Comparison of ENCODE assay signal across 8 cellular contexts in the genomic region with DNA sequence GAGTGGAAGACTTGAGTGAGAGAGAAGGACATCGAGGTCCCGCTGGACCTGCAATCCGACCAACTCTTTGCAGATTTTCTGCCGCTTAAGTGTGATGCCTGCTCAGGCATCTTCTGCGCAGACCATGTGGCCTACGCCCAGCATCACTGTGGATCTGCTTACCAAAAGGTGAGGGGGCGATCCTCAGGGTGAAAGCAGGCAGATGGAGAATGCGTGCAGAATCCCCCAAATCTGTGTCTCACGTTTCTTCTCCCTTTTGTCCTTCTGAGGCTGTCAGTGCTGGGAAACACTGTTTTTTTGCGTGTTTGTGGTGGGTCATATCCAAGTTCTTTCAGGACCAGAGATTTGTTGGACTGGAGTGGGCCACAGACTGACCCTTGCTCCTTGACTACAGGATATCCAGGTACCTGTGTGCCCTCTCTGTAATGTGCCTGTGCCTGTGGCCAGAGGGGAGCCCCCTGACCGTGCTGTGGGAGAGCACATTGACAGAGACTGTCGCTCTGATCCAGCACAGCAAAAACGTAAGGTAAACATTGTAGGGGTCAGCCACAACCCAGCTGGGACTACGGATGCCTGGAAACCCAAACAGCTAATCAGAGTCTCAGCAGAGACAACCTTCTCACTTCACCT. TPM values are rescaled to one million over a fixed set of nuclear protein-coding genes. Genes with fewer than 3 reads are reported as not detected.
DNase-seq lines count a peak whose midpoint lies in the region; ATAC-seq and TF ChIP-seq lines count a peak whose summit lies in the region.

No MANE protein-coding gene starts in this region.

- H3K36me3 Mint-ChIP-seq in CD4-positive, alpha-beta memory T cell: peaks cover 11 to 25% of the 10 kb centered on the region in 2 donors

- no peak overlapping the region for H3K23ac ChIP-seq in neuronal stem cell (ENCODE audit: low read depth, low read length, poor library complexity)

- H4K91ac ChIP-seq in neuronal stem cell (ENCODE audit: low read depth, low read length, poor library complexity): no peak overlapping the region

- no peaks in the 10 kb centered on the region for H3K27me3 ChIP-seq in CD4-positive, alpha-beta memory T cell (ENCODE audit: insufficient read depth, low read length)
- H3K27me3 ChIP-seq in Peyer's patch: no peaks in the 10 kb centered on the region
- no peaks in the 10 kb centered on the region for H3K27me3 ChIP-seq in neuronal stem cell (ENCODE audit: control insufficient read depth in 3 of 3, insufficient read depth in 3 of 3, low read depth in 1 of 3, low read length in 3 of 3)

- no peak overlapping the region for H2BK5ac ChIP-seq in neuronal stem cell (ENCODE audit: low read length)

- peak overlapping the region; percentile 67 to 88 for H3K4me3 ChIP-seq in CD4-positive, alpha-beta memory T cell (ENCODE audit: low read length in 2 of 2)
- peak overlapping the region; percentile 82 to 92 (median 86) for H3K4me3 ChIP-seq in Peyer's patch
- H3K4me3 ChIP-seq in epithelial cell of proximal tubule (ENCODE audit: low read depth, low read length): peak overlapping the region; percentile 82
- peak overlapping the region; percentile 54 to 82 for H3K4me3 ChIP-seq in neuronal stem cell (ENCODE audit: low read length in 2 of 2)

- H3K4ac ChIP-seq in neuronal stem cell (ENCODE audit: low read length): no peak overlapping the region

- no peak for DNase-seq in CD4-positive, alpha-beta memory T cell
- DNase-seq in Peyer's patch: peak in 1 of 3 donors; percentile 49
- DNase-seq in epithelial cell of proximal tubule (ENCODE audit: low read depth): no peak
- DNase-seq in neuronal stem cell (ENCODE audit: low spot score): no peak
- no peak for DNase-seq in NK-92 treated with Interleukin-12 subunit alpha and Interleukin-12 subunit beta, amount 100 ng/mL, for 24 hours (lab: John Stamatoyannopoulos, UW)
- DNase-seq in NOMO-1 treated with dmso at 0.1 percent for 144 hours (lab: John Stamatoyannopoulos, UW; ENCODE audit: unreplicated experiment): no peak
- DNase-seq in DMS114 treated with DMSO at 0.1 percent for 48 hours (lab: John Stamatoyannopoulos, UW; ENCODE audit: unreplicated experiment): no peak

- no peak overlapping the region for H3K14ac ChIP-seq in neuronal stem cell (ENCODE audit: low read length)

- no peak for ATAC-seq in GM19351 (IDR thresholded peaks at IDR 0.05; ENCODE audit: unreplicated experiment)

- H2AFZ ChIP-seq in neuronal stem cell (ENCODE audit: low read length): peak overlapping the region; percentile 96

- H3K9ac ChIP-seq in neuronal stem cell (ENCODE audit: low read depth, low read length, poor library complexity): peak overlapping the region; percentile 45

- H3K27ac ChIP-seq in CD4-positive, alpha-beta memory T cell (ENCODE audit: low read depth, low read length): peak overlapping the region; percentile 87
- H3K27ac ChIP-seq in Peyer's patch (peak overlapping the region; percentile 98 to 99 (median 98)), neuronal stem cell (replicated peaks; ENCODE audit: low read length) (peak overlapping the region; percentile 4)

- H3K4me2 ChIP-seq in neuronal stem cell (ENCODE audit: insufficient read depth, low read length, poor library complexity, severe bottlenecking): peak overlapping the region; percentile 51

- peaks cover 0 to 2% (median 0%) of the 10 kb centered on the region in 8 donors for H3K9me3 Mint-ChIP-seq in CD4-positive, alpha-beta memory T cell

- H3K27ac Mint-ChIP-seq in CD4-positive, alpha-beta memory T cell: peak overlapping the region; percentile 84 to 98 (median 97)

- no peak overlapping the region for H2BK120ac ChIP-seq in neuronal stem cell (ENCODE audit: low read depth, low read length)

- TF ChIP-seq CTCF in Peyer's patch (IDR thresholded peaks at IDR 0.05): no peak
- TF ChIP-seq CTCF in epithelial cell of proximal tubule (conservative IDR thresholded peaks at IDR 0.05; ENCODE audit: low read depth, low read length): no peak

- POLR2A ChIA-PET in CD4-positive, alpha-beta memory T cell (lab: Charles Lee; ENCODE audit: partially characterized antibody): interaction anchor here (1.0 to 15.3 kb wide), 26 partner anchors 8 to 991 kb away, joined by 3 to 424 read pairs (median 12); a partner anchor contains a TSS

- peaks cover 24% of the 10 kb centered on the region for H3K36me3 ChIP-seq in CD4-positive, alpha-beta memory T cell (ENCODE audit: insufficient read depth, low read length)
- peaks cover 0 to 26% (median 0%) of the 10 kb centered on the region in 3 donors for H3K36me3 ChIP-seq in Peyer's patch
- H3K36me3 ChIP-seq in neuronal stem cell (replicated peaks in 1 of 2; ENCODE audit: control insufficient read depth in 2 of 2, insufficient read depth in 2 of 2, low read length in 2 of 2): peaks cover 30 to 41% of the 10 kb centered on the region in 2 donors

- no peaks in the 10 kb centered on the region for H3K79me1 ChIP-seq in neuronal stem cell (ENCODE audit: low read depth, low read length)

- H3K4me3 Mint-ChIP-seq in CD4-positive, alpha-beta memory T cell: peak overlapping the region; percentile 85 to 95 (median 90)

- H2AK5ac ChIP-seq in neuronal stem cell (ENCODE audit: low read depth, low read length): no peak overlapping the region

- H3K4me1 Mint-ChIP-seq in CD4-positive, alpha-beta memory T cell: peaks cover 22 to 54% (median 37%) of the 10 kb centered on the region in 4 donors

- no peaks in the 10 kb centered on the region for H3K27me3 Mint-ChIP-seq in CD4-positive, alpha-beta memory T cell

- WGBS in neuronal stem cell (ENCODE audit: extremely low coverage in 2 of 2, insufficient read length in 2 of 2, insufficient replicate concordance in 1 of 2), 2 donors: no CpG with 5 or more reads among the region's 14 CpGs

- CTCF ChIA-PET in CD4-positive, alpha-beta memory T cell (lab: Charles Lee; ENCODE audit: partially characterized antibody): interaction anchor here (1.1 to 14.5 kb wide), 4 partner anchors 34 to 87 kb away, joined by 3 to 253 read pairs (median 20); a partner anchor contains a TSS

- intact Hi-C loops in CD4-positive, alpha-beta memory T cell (cut with micrococcal nuclease): loop anchor here (2.0 kb wide), 2 partner anchors 71 to 181 kb away; a partner anchor contains a TSS

- H2BK12ac ChIP-seq in neuronal stem cell (ENCODE audit: low read length): no peak overlapping the region

- H4K8ac ChIP-seq in neuronal stem cell (ENCODE audit: low read depth, low read length): no peak overlapping the region

- TF ChIP-seq POLR2A in Peyer's patch (IDR thresholded peaks at IDR 0.05): no peak

- H3K9me3 ChIP-seq in CD4-positive, alpha-beta memory T cell (ENCODE audit: control insufficient read depth in 1 of 2, low read length in 2 of 2): no peaks in the 10 kb centered on the region
- no peaks in the 10 kb centered on the region for H3K9me3 ChIP-seq in Peyer's patch
- H3K9me3 ChIP-seq in neuronal stem cell (replicated peaks in 1 of 2; ENCODE audit: control insufficient read depth in 2 of 2, insufficient read depth in 1 of 2, low read depth in 1 of 2, low read length in 2 of 2): peaks cover 0 to 2% of the 10 kb centered on the region in 2 donors

- peaks cover 39% of the 10 kb centered on the region for H3K4me1 ChIP-seq in CD4-positive, alpha-beta memory T cell (ENCODE audit: insufficient read depth, low read length)
- H3K4me1 ChIP-seq in Peyer's patch: peaks cover 0 to 24% (median 10%) of the 10 kb centered on the region in 4 donors
- peaks cover 7 to 8% of the 10 kb centered on the region in 2 donors for H3K4me1 ChIP-seq in neuronal stem cell (ENCODE audit: control insufficient read depth in 2 of 2, insufficient read depth in 1 of 2, low read depth in 1 of 2, low read length in 2 of 2)

- no peak overlapping the region for H2BK15ac ChIP-seq in neuronal stem cell (ENCODE audit: low read length)

- peak overlapping the region; percentile 33 for H3K18ac ChIP-seq in neuronal stem cell (ENCODE audit: low read length)

RNA-seq across cellular contexts. Expression of a gene that starts 0.8 kb away (rescaled TPM):
- 10 to 100 TPM; 73.3 to 79.8 TPM for total RNA-seq in CD4-positive, alpha-beta memory T cell
- 10 to 100 TPM; 76.3 to 81.5 TPM for polyA plus RNA-seq in CD4-positive, alpha-beta memory T cell
- total RNA-seq in Peyer's patch: 100 to 1,000 TPM in 3 of 4 donors, 10 to 100 TPM in 1; 43.7 to 129 (median 112) TPM
- 29.7 and 31.6 TPM in 2 replicates for total RNA-seq in epithelial cell of proximal tubule
- 18.8 TPM for polyA plus RNA-seq in neuronal stem cell (2013, experiment 1 of 2)
- polyA plus RNA-seq in neuronal stem cell (2013, experiment 2 of 2): 17.5 TPM

RNA-seq across cellular contexts. Expression of a gene that starts 11.4 kb away (rescaled TPM):
- total RNA-seq in CD4-positive, alpha-beta memory T cell: 10 to 100 TPM; 10.7 to 11.1 TPM
- 1 to 10 TPM; 1.4 to 4.3 TPM for polyA plus RNA-seq in CD4-positive, alpha-beta memory T cell
- total RNA-seq in Peyer's patch (10 to 100 TPM; 18.0 to 42.1 (median 33.3) TPM), epithelial cell of proximal tubule (9.3 and 11.7 TPM in 2 replicates)
- 14.6 TPM for polyA plus RNA-seq in neuronal stem cell (2013, experiment 1 of 2)
- polyA plus RNA-seq in neuronal stem cell (2013, experiment 2 of 2): 13.3 TPM

RNA-seq across cellular contexts. Expression of a gene that starts 22.1 kb away (rescaled TPM):
- total RNA-seq in CD4-positive, alpha-beta memory T cell: 10 to 100 TPM; 48.7 to 53.0 TPM
- polyA plus RNA-seq in CD4-positive, alpha-beta memory T cell: 10 to 100 TPM; 10.3 to 27.8 TPM
- total RNA-seq in Peyer's patch (100 to 1,000 TPM in 1 of 4 donors, 10 to 100 TPM in 3; 23.1 to 107 (median 96.0) TPM), epithelial cell of proximal tubule (34.1 and 52.9 TPM in 2 replicates)
- 28.3 TPM for polyA plus RNA-seq in neuronal stem cell (2013, experiment 1 of 2)
- 27.6 TPM for polyA plus RNA-seq in neuronal stem cell (2013, experiment 2 of 2)

RNA-seq across cellular contexts. Expression of a gene that starts 22.2 kb away (rescaled TPM):
- total RNA-seq in CD4-positive, alpha-beta memory T cell: 100 to 1,000 TPM; 244 to 260 TPM
- 10 to 100 TPM; 22.1 to 49.5 TPM for polyA plus RNA-seq in CD4-positive, alpha-beta memory T cell
- total RNA-seq in Peyer's patch (100 to 1,000 TPM in 3 of 4 donors, 10 to 100 TPM in 1; 79.9 to 338 (median 164) TPM), epithelial cell of proximal tubule (20.3 and 50.3 TPM in 2 replicates)
- polyA plus RNA-seq in neuronal stem cell (2013, experiment 1 of 2): 28.7 TPM
- polyA plus RNA-seq in neuronal stem cell (2013, experiment 2 of 2): 29.2 TPM

RNA-seq across cellular contexts. Expression of a gene that starts 29.3 kb away (rescaled TPM):
- total RNA-seq in CD4-positive, alpha-beta memory T cell: 100 to 1,000 TPM; 123 to 128 TPM
- polyA plus RNA-seq in CD4-positive, alpha-beta memory T cell: 10 to 100 TPM; 76.5 to 82.2 TPM
- 10 to 100 TPM; 44.6 to 80.3 (median 76.2) TPM for total RNA-seq in Peyer's patch
- total RNA-seq in epithelial cell of proximal tubule: 34.4 and 40.1 TPM in 2 replicates
- 37.4 TPM for polyA plus RNA-seq in neuronal stem cell (2013, experiment 1 of 2)
- 36.9 TPM for polyA plus RNA-seq in neuronal stem cell (2013, experiment 2 of 2)

Comparison
In these comparisons a context has a peak if more than half of its experiments do, and no peak if none do; other contexts are left out.
1. H3K27ac ChIP-seq: peak in every context shown above with its lines; median percentile 98 in Peyer's patch; 87 in CD4-positive, alpha-beta memory T cell; 4 in neuronal stem cell.